Comparison of ENCODE assay signal across 25 cellular contexts in the genomic region with DNA sequence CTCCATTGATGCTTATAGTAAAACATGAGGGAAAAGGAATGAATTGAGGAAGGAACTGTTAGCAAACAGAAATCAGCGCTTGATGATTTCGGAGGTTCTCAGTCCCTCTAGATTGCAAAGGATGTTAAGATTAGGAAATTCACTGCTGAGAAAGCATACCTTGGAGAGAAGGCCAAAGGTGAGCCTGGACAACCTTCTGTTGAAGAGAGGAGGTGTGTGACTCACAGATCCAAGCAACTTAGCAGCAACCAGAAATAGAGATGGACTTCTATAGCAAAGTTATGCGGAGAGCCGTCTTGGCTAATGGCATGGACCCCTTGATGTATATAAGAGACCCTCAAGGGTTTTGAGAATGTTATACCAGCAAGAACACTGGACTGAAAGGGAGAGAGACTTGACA.
"Had no signal": no experiment of that assay in that cellular context is flagged by ENCODE, and none has a peak within 500 bp of the region (broad histone marks: within the 10 kb centered on the region; RNA-seq: fewer than 3 reads in every experiment).

No MANE protein-coding gene starts in this region.

- DNase-seq: activated CD4-positive, alpha-beta T cell treated with anti-CD3 and anti-CD28 coated beads for 48 hours; activated CD4-positive, alpha-beta T cell treated with anti-CD3 and anti-CD28 coated beads, Interleukin-2, amount 50 U/mL, for 48 hours; activated CD4-positive, CD25-positive, alpha-beta regulatory T cell treated with anti-CD3 and anti-CD28 coated beads, Interleukin-2, amount 50 U/mL, for 72 hours; activated effector memory CD4-positive, alpha-beta T cell treated with anti-CD3 and anti-CD28 coated beads, Interleukin-2, amount 50 U/mL, for 16 hours; activated naive CD4-positive, alpha-beta T cell treated with Interleukin-2 at 50 U/mL for 16 hours; activated naive CD8-positive, alpha-beta T cell treated with anti-CD3 and anti-CD28 coated beads, Interleukin-2, amount 50 U/mL, for 24 hours; activated T-cell treated with anti-CD3 and anti-CD28 coated beads, Interleukin-2, amount 50 U/mL, for 4 hours; amniotic stem cell; body of pancreas; Karpas-422; MM.1S; NCI-H1105; NCI-H1436; NCI-H1694 treated with DMSO at 0.1 percent for 48 hours; NCI-H2029 treated with DMSO at 0.1 percent for 48 hours; NCI-H510A treated with DMSO at 0.1 percent for 48 hours; SHP77 had no signal

- H3K27ac ChIP-seq: ascending aorta, body of pancreas, SJSA1 had no signal

- ATAC-seq: activated naive CD4-positive, alpha-beta T cell treated with anti-CD3 and anti-CD28 coated beads, Interleukin-2, amount 50 U/mL, for 72 hours; activated naive CD8-positive, alpha-beta T cell treated with anti-CD3 and anti-CD28 coated beads, Interleukin-2, amount 50 U/mL, for 24 hours; activated T-cell treated with anti-CD3 and anti-CD28 coated beads, Interleukin-2, amount 50 U/mL, for 4 hours; body of pancreas; K562; SK-N-SH treated with all-trans-retinoic acid at 6 μM for 48 hours; WTC11 had no signal

- H3K9me3 ChIP-seq: ascending aorta, body of pancreas, SJSA1 had no signal

- H3K4me3 Mint-ChIP-seq: activated naive CD8-positive, alpha-beta T cell treated with anti-CD3 and anti-CD28 coated beads, Interleukin-2, amount 50 U/mL, for 24 hours; activated T-cell treated with anti-CD3 and anti-CD28 coated beads, Interleukin-2, amount 50 U/mL, for 4 hours; central memory CD8-positive, alpha-beta T cell; T-helper 1 cell treated with Interleukin-12 subunit alpha and Interleukin-12 subunit beta and Interleukin-4 antibody, amounts not matched to agents 30 μg/mL and 1 μg/mL, for 36 hours; WTC11 had no signal

- H3K4me3 ChIP-seq: ascending aorta, body of pancreas, K562, SJSA1 had no signal

- H3K9me3 Mint-ChIP-seq: activated naive CD4-positive, alpha-beta T cell treated with anti-CD3 and anti-CD28 coated beads, Interleukin-2, amount 50 U/mL, for 72 hours; activated naive CD8-positive, alpha-beta T cell treated with anti-CD3 and anti-CD28 coated beads, Interleukin-2, amount 50 U/mL, for 24 hours; activated T-cell treated with anti-CD3 and anti-CD28 coated beads, Interleukin-2, amount 50 U/mL, for 4 hours; central memory CD8-positive, alpha-beta T cell; T-helper 1 cell treated with Interleukin-12 subunit alpha and Interleukin-12 subunit beta and Interleukin-4 antibody, amounts not matched to agents 30 μg/mL and 1 μg/mL, for 36 hours; WTC11 had no signal

- H3K27me3 Mint-ChIP-seq: activated naive CD8-positive, alpha-beta T cell treated with anti-CD3 and anti-CD28 coated beads, Interleukin-2, amount 50 U/mL, for 24 hours; central memory CD8-positive, alpha-beta T cell had no signal

- H3K27ac Mint-ChIP-seq: activated naive CD8-positive, alpha-beta T cell treated with anti-CD3 and anti-CD28 coated beads, Interleukin-2, amount 50 U/mL, for 24 hours; T-helper 1 cell treated with Interleukin-12 subunit alpha and Interleukin-12 subunit beta and Interleukin-4 antibody, amounts not matched to agents 30 μg/mL and 1 μg/mL, for 36 hours; WTC11 had no signal

- H3K4me1 Mint-ChIP-seq: activated naive CD8-positive, alpha-beta T cell treated with anti-CD3 and anti-CD28 coated beads, Interleukin-2, amount 50 U/mL, for 24 hours; central memory CD8-positive, alpha-beta T cell had no signal

- H3K4me1 ChIP-seq: ascending aorta had no signal

- H3K27me3 ChIP-seq: ascending aorta, body of pancreas, SJSA1 had no signal
